Comparison of ENCODE assay signal across 30 cellular contexts in the genomic region with DNA sequence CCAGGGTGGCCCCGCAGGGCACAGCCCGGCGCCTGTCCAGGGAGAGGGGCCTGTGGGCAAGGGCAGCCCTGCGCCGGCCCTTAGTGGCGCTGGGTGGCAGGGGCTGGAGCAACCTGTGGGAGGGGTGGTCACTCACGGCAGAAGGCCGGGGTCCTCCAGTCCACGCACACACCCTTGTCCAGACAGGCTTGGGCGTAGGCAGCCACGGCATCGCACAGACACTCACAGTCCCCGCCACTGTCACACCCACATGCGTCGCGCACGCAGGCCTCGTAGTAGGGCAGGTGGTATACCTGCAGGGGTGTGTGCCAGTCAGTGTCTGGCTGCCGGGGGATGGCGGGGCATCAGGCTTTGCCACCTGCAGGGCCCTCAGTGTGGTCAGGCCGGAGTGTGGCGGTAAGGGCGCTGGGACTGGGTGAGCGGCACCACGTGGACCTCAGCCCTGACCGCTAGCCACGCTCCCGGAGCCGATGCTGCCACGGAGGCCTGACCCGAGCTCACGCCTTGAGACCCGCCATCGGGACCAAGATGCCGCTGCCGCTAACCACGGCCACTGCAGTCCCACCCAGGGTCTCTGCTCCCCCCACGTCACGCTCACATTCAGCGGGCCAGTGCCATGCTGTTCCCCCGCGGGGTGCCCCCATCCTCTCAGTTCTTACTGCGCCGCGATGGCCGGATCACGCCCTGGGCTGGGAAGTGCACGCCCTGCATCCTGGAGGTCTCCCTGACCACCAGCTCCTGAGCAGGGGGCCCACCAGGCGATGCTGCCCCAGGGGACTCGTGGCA. TPM values are rescaled to one million over a fixed set of nuclear protein-coding genes. Genes with fewer than 3 reads are reported as not detected.
DNase-seq lines count a peak whose midpoint lies in the region; ATAC-seq, FAIRE-seq and TF ChIP-seq lines count a peak whose summit lies in the region.
"Had no signal": no experiment of that assay in that cellular context is flagged by ENCODE, and none has a peak within 500 bp of the region (broad histone marks: within the 10 kb centered on the region; RNA-seq: fewer than 3 reads in every experiment).

No MANE protein-coding gene starts in this region.

- H3K14ac ChIP-seq in trophoblast cell (ENCODE audit: low read length): no peak overlapping the region

- no peak overlapping the region for H4K91ac ChIP-seq in trophoblast cell (ENCODE audit: low read depth, low read length)

- no peak overlapping the region for H4K8ac ChIP-seq in trophoblast cell (ENCODE audit: low read depth, low read length)

- peak in 2 of 3 donors; percentile 49 to 63 for DNase-seq in right cardiac atrium
- DNase-seq in left ventricle myocardium superior: no peak
- DNase-seq in GM12878 (ENCODE audit: low read depth, low spot score): no peak
- no peak for DNase-seq in left lobe of liver (ENCODE audit: low spot score)
- no peak for DNase-seq in trophoblast cell
- DNase-seq in activated CD4-positive, alpha-beta memory T cell treated with anti-CD3 and anti-CD28 coated beads for 36 hours: no peak
- DNase-seq: 8988T; ACHN; BE2C; C1 segment of cervical spinal cord; CD4-positive, CD25-positive, alpha-beta regulatory T cell; CD8-positive, alpha-beta memory T cell; COR-L47; DMS 273 treated with DMSO at 0.1 percent for 48 hours; DMS153; DMS53; DMS79; DND-41; EL; GDM1 had no signal

- RAD21 ChIA-PET in GM12878 (lab: Charles Lee; ENCODE audit: unreplicated experiment): no interaction called here

- no peaks in the 10 kb centered on the region for H3K4me1 Mint-ChIP-seq in activated CD4-positive, alpha-beta memory T cell treated with anti-CD3 and anti-CD28 coated beads for 36 hours (ENCODE audit: low read depth)
- H3K4me1 Mint-ChIP-seq: CD14-positive monocyte had no signal

- no peak overlapping the region for H3K4me3 Mint-ChIP-seq in activated CD4-positive, alpha-beta memory T cell treated with anti-CD3 and anti-CD28 coated beads for 36 hours
- H3K4me3 Mint-ChIP-seq: CD14-positive monocyte; CD4-positive, alpha-beta memory T cell; CD4-positive, CD25-positive, alpha-beta regulatory T cell had no signal

- H3K9me3 ChIP-seq in right cardiac atrium (ENCODE audit: control insufficient read depth, low read length) (no peaks in the 10 kb centered on the region), GM12878 (replicated peaks; ENCODE audit: control insufficient read depth, insufficient read depth, low read length) (no peaks in the 10 kb centered on the region), trophoblast cell (ENCODE audit: insufficient read depth, low read depth, low read length) (peaks cover 5% of the 10 kb centered on the region)
- H3K9me3 ChIP-seq: BE2C, BLaER1 had no signal

- H3K79me1 ChIP-seq in trophoblast cell (ENCODE audit: low read length): no peaks in the 10 kb centered on the region

- H3K27me3 Mint-ChIP-seq in activated CD4-positive, alpha-beta memory T cell treated with anti-CD3 and anti-CD28 coated beads for 36 hours: no peaks in the 10 kb centered on the region
- H3K27me3 Mint-ChIP-seq: CD4-positive, alpha-beta memory T cell; CD4-positive, CD25-positive, alpha-beta regulatory T cell; CD8-positive, alpha-beta memory T cell had no signal

- H4K20me1 ChIP-seq in GM12878 (ENCODE audit: control insufficient read depth, insufficient read depth): no peaks in the 10 kb centered on the region

- no peak overlapping the region for H3K23ac ChIP-seq in trophoblast cell (ENCODE audit: low read length)

- H3K9me3 Mint-ChIP-seq in activated CD4-positive, alpha-beta memory T cell treated with anti-CD3 and anti-CD28 coated beads for 36 hours: no peaks in the 10 kb centered on the region
- H3K9me3 Mint-ChIP-seq: CD14-positive monocyte; CD8-positive, alpha-beta memory T cell had no signal

- no peak overlapping the region for H2BK120ac ChIP-seq in trophoblast cell (ENCODE audit: insufficient read depth, low read length, poor library complexity)

- no TSS peak for BruUV-seq in GM12878 (replicated peaks; lab: Mats Ljungman, UMichigan)

- in situ Hi-C loops in GM12878 (cut with MboI): no loop called here

- H3K27me3 ChIP-seq in right cardiac atrium (ENCODE audit: control insufficient read depth, insufficient read depth) (no peaks in the 10 kb centered on the region), GM12878 (replicated peaks in 1 of 2; ENCODE audit: control insufficient read depth in 2 of 2, insufficient read depth in 2 of 2, low read length in 1 of 2) (no peaks in the 10 kb centered on the region), trophoblast cell (ENCODE audit: insufficient read depth, low read length) (no peaks in the 10 kb centered on the region)
- H3K27me3 ChIP-seq: BE2C, BLaER1 had no signal

- H3K27ac ChIP-seq in right cardiac atrium (ENCODE audit: low read length): no peak overlapping the region
- no peak overlapping the region for H3K27ac ChIP-seq in GM12878 (ENCODE audit: control insufficient read depth, insufficient read depth)
- H3K27ac ChIP-seq in trophoblast cell (ENCODE audit: low read depth, low read length): no peak overlapping the region
- H3K27ac ChIP-seq: BLaER1 had no signal

- TF ChIP-seq POLR2A in GM12878 (IDR thresholded peaks at IDR 0.05; ENCODE audit: low read depth, low read length): no peak

- CTCF ChIA-PET in GM12878 (lab: Yijun Ruan, JAX): no interaction called here
- CTCF ChIA-PET in activated CD4-positive, alpha-beta memory T cell treated with anti-CD3 and anti-CD28 coated beads for 36 hours (lab: Charles Lee): no interaction called here

- no peak for ATAC-seq in right cardiac atrium
- no peak for ATAC-seq in left ventricle myocardium superior
- ATAC-seq in GM12878: no peak
- peak; percentile 4 for ATAC-seq in left lobe of liver
- ATAC-seq in GM18511 (IDR thresholded peaks at IDR 0.05; ENCODE audit: unreplicated experiment): no peak

- H3K4ac ChIP-seq in trophoblast cell (ENCODE audit: low read depth, low read length): no peak overlapping the region

- H4K12ac ChIP-seq in trophoblast cell (ENCODE audit: low read depth, low read length): no peak overlapping the region

- SMC1A ChIA-PET in GM12878 (lab: Charles Lee; ENCODE audit: uncharacterized antibody, unreplicated experiment): no interaction called here

- no peaks in the 10 kb centered on the region for H3K4me1 ChIP-seq in right cardiac atrium (ENCODE audit: control insufficient read depth, insufficient read depth, low read length)
- H3K4me1 ChIP-seq in GM12878 (ENCODE audit: control insufficient read depth, insufficient read depth, low read length): no peaks in the 10 kb centered on the region
- H3K4me1 ChIP-seq in trophoblast cell (ENCODE audit: control insufficient read depth in 1 of 2, insufficient read depth in 2 of 2, low read length in 2 of 2): no peaks in the 10 kb centered on the region
- H3K4me1 ChIP-seq: BE2C had no signal

- TF ChIP-seq EP300 in GM12878 (IDR thresholded peaks at IDR 0.05; ENCODE audit: borderline replicate concordance in 1 of 2, control insufficient read depth in 1 of 2, low read depth in 2 of 2, low read length in 2 of 2): no peak

- H2AFZ ChIP-seq in GM12878 (ENCODE audit: control insufficient read depth, low read depth, low read length) (no peak overlapping the region), trophoblast cell (ENCODE audit: insufficient read depth, low read length, poor library complexity) (no peak overlapping the region)

- FAIRE-seq in GM12878 (lab: Jason Lieb, UNC): no peak
- FAIRE-seq: A204.1, GM12891 had no signal

- intact Hi-C loops in right cardiac atrium (cut with DNase I) (no loop called here), left ventricle myocardium superior (cut with micrococcal nuclease) (no loop called here), GM12878 (cut with micrococcal nuclease; ENCODE audit: unreplicated experiment) (no loop called here)
- intact Hi-C loops in activated CD4-positive, alpha-beta memory T cell treated with anti-CD3 and anti-CD28 coated beads for 36 hours (cut with micrococcal nuclease): no loop called here

- no peak overlapping the region for H3K9ac ChIP-seq in GM12878 (ENCODE audit: control insufficient read depth, insufficient read depth, low read length)
- no peak overlapping the region for H3K9ac ChIP-seq in trophoblast cell (ENCODE audit: low read length)
- H3K9ac ChIP-seq: BLaER1 had no signal

- no peaks in the 10 kb centered on the region for H3K36me3 Mint-ChIP-seq in activated CD4-positive, alpha-beta memory T cell treated with anti-CD3 and anti-CD28 coated beads for 36 hours
- H3K36me3 Mint-ChIP-seq: CD14-positive monocyte had no signal

- H3K27ac Mint-ChIP-seq in activated CD4-positive, alpha-beta memory T cell treated with anti-CD3 and anti-CD28 coated beads for 36 hours: no peak overlapping the region
- H3K27ac Mint-ChIP-seq: CD4-positive, alpha-beta memory T cell; CD4-positive, CD25-positive, alpha-beta regulatory T cell had no signal

- TF ChIP-seq RAD21 in GM12878 (IDR thresholded peaks at IDR 0.05; ENCODE audit: insufficient read depth, low read depth, low read length): no peak

- H3K79me2 ChIP-seq in GM12878 (ENCODE audit: control insufficient read depth, insufficient read depth, low read length) (no peaks in the 10 kb centered on the region), trophoblast cell (ENCODE audit: control insufficient read depth, insufficient read depth, low read length, poor library complexity) (no peaks in the 10 kb centered on the region)

- H2BK12ac ChIP-seq in trophoblast cell (ENCODE audit: low read length): no peak overlapping the region

- H3K18ac ChIP-seq in trophoblast cell (ENCODE audit: low read length): no peak overlapping the region

- H3K4me2 ChIP-seq in GM12878 (ENCODE audit: control insufficient read depth, insufficient read depth) (no peak overlapping the region), trophoblast cell (ENCODE audit: low read length) (no peak overlapping the region)
- H3K4me2 ChIP-seq: BLaER1 had no signal

- 95% methylated on average over 50 of the region's 50 CpGs for WGBS in right cardiac atrium
- WGBS in GM12878 (ENCODE audit: insufficient coverage, insufficient replicate concordance, low lambda C conversion rate, missing lambda C conversion rate): 82% methylated on average over 41 of the region's 50 CpGs
- no CpG with 5 or more reads among the region's 50 CpGs for WGBS in trophoblast cell (ENCODE audit: extremely low coverage, insufficient coverage, insufficient read length)

- TF ChIP-seq CTCF in GM12878 (IDR thresholded peaks at IDR 0.05 in 2 of 3, conservative IDR thresholded peaks at IDR 0.05 in 1 of 3; ENCODE audit: control insufficient read depth in 2 of 3, extremely low read depth in 1 of 3, insufficient read depth in 1 of 3, low read depth in 3 of 3, low read length in 3 of 3): no peak

- no peak overlapping the region for H2AK5ac ChIP-seq in trophoblast cell (ENCODE audit: low read length)

- POLR2A ChIA-PET in GM12878 (lab: Charles Lee): no interaction called here
- POLR2A ChIA-PET in activated CD4-positive, alpha-beta memory T cell treated with anti-CD3 and anti-CD28 coated beads for 36 hours (lab: Charles Lee): no interaction called here

- no peak overlapping the region for H3K4me3 ChIP-seq in right cardiac atrium (ENCODE audit: low read length)
- no peak overlapping the region for H3K4me3 ChIP-seq in GM12878
- peak overlapping the region; percentile 23 for H3K4me3 ChIP-seq in trophoblast cell (ENCODE audit: low read depth, low read length)
- H3K4me3 ChIP-seq: BLaER1 had no signal

- H3K36me3 ChIP-seq in GM12878 (ENCODE audit: control insufficient read depth in 2 of 2, insufficient read depth in 2 of 2, low read length in 1 of 2) (no peaks in the 10 kb centered on the region), trophoblast cell (ENCODE audit: control insufficient read depth in 1 of 2, insufficient read depth in 2 of 2, low read length in 2 of 2) (peaks cover 0 to 2% of the 10 kb centered on the region in 2 experiments)
- H3K36me3 ChIP-seq: BE2C had no signal

- H2BK5ac ChIP-seq in trophoblast cell (ENCODE audit: low read depth, low read length, poor library complexity): no peak overlapping the region

RNA-seq across cellular contexts. Expression of gene MUC6, which starts 12.5 kb away (rescaled TPM):
- total RNA-seq in right cardiac atrium: not detected
- 0.05 TPM for polyA plus RNA-seq in right cardiac atrium
- not detected for total RNA-seq in left ventricle myocardium superior
- not detected in 2 replicates for total RNA-seq in GM12878 (2013; cell fraction: nucleolus; rRNA removed)
- total RNA-seq in GM12878 (2014; rRNA removed): not detected in 2 replicates
- total RNA-seq in GM12878 (2014; rRNA removed; fragmentation: Illumina TruSeq; extraction: Trizol): not detected in 2 replicates
- total RNA-seq in GM12878 (2021): 0.03 and 0.19 TPM in 2 replicates
- 0.20 TPM for polyA plus RNA-seq in GM12878 (2011; ENCODE audit: low read depth)
- not detected in 2 replicates for polyA plus RNA-seq in GM12878 (2011; rRNA removed)
- not detected in 2 replicates for polyA plus RNA-seq in GM12878 (2011; cell fraction: cytosol; rRNA removed)
- polyA plus RNA-seq in GM12878 (2011; cell fraction: nucleus; rRNA removed): not detected in 2 replicates
- 0.13 and 0.53 TPM in 2 replicates for polyA plus RNA-seq in GM12878 (2012)
- not detected in 2 replicates for polyA plus RNA-seq in GM12878 (2014; fragmentation: Illumina TruSeq; extraction: Trizol)
- not detected for polyA plus RNA-seq in GM12878 (2014; fragmentation: Nextera tagmentation; extraction: Ambion mirVana)
- polyA plus RNA-seq in GM12878 (2014; rRNA removed): 0.03 TPM in 1 of 2 replicates, not detected in the other
- polyA plus RNA-seq in GM12878 (2016; fragmentation: Nextera tagmentation; extraction: Ambion mirVana): not detected
- polyA minus RNA-seq in GM12878 (2011; rRNA and poly(A)+ RNA removed): not detected in 2 replicates
- polyA minus RNA-seq in GM12878 (2011; cell fraction: cytosol; rRNA and poly(A)+ RNA removed): not detected in 2 replicates
- polyA minus RNA-seq in GM12878 (2011; cell fraction: nucleus; rRNA and poly(A)+ RNA removed): 0.10 TPM in 1 of 2 replicates, not detected in the other
- 1.0 TPM for total RNA-seq in left lobe of liver
- polyA plus RNA-seq in trophoblast cell (2013): 0.01 and 0.04 TPM in 2 replicates
- not detected for total RNA-seq in activated CD4-positive, alpha-beta memory T cell treated with anti-CD3 and anti-CD28 coated beads for 36 hours
- total RNA-seq: A673; CD4-positive, alpha-beta memory T cell; CD4-positive, CD25-positive, alpha-beta regulatory T cell; CD8-positive, alpha-beta memory T cell; Daoy; G401 had no signal
- polyA plus RNA-seq: AG04450; CD14-positive monocyte; CD8-positive, alpha-beta memory T cell had no signal

RNA-seq across cellular contexts. Expression of gene MUC2, which starts 50.7 kb away (rescaled TPM):
- total RNA-seq in right cardiac atrium (under 1 TPM in 1 of 4 donors, not detected in 3; 0.03 TPM), left ventricle myocardium superior (not detected), GM12878 (2014; rRNA removed) (not detected in 2 replicates), GM12878 (2014; rRNA removed; fragmentation: Illumina TruSeq; extraction: Trizol) (not detected in 2 replicates), GM12878 (2021) (0.11 and 0.23 TPM in 2 replicates), left lobe of liver (0.38 TPM)
- polyA plus RNA-seq in right cardiac atrium (0.02 TPM), GM12878 (2011; rRNA removed) (not detected in 2 replicates), GM12878 (2014; fragmentation: Illumina TruSeq; extraction: Trizol) (not detected in 2 replicates), GM12878 (2014; fragmentation: Nextera tagmentation; extraction: Ambion mirVana) (not detected), GM12878 (2014; rRNA removed) (not detected in 2 replicates), GM12878 (2016; fragmentation: Nextera tagmentation; extraction: Ambion mirVana) (not detected)
- not detected in 2 replicates for total RNA-seq in GM12878 (2013; cell fraction: nucleolus; rRNA removed)
- polyA plus RNA-seq in GM12878 (2011; ENCODE audit: low read depth): not detected
- polyA plus RNA-seq in GM12878 (2011; cell fraction: cytosol; rRNA removed): not detected in 2 replicates
- polyA plus RNA-seq in GM12878 (2011; cell fraction: nucleus; rRNA removed): 0.03 TPM in 1 of 2 replicates, not detected in the other
- 0.01 and 0.03 TPM in 2 replicates for polyA plus RNA-seq in GM12878 (2012)
- not detected in 2 replicates for polyA minus RNA-seq in GM12878 (2011; rRNA and poly(A)+ RNA removed)
- polyA minus RNA-seq in GM12878 (2011; cell fraction: cytosol; rRNA and poly(A)+ RNA removed): not detected in 2 replicates
- not detected in 2 replicates for polyA minus RNA-seq in GM12878 (2011; cell fraction: nucleus; rRNA and poly(A)+ RNA removed)
- 0.01 TPM in 2 replicates for polyA plus RNA-seq in trophoblast cell (2013)
- not detected for total RNA-seq in activated CD4-positive, alpha-beta memory T cell treated with anti-CD3 and anti-CD28 coated beads for 36 hours
- total RNA-seq: A673; CD4-positive, alpha-beta memory T cell; CD4-positive, CD25-positive, alpha-beta regulatory T cell; CD8-positive, alpha-beta memory T cell; Daoy; G401 had no signal
- polyA plus RNA-seq: AG04450; CD14-positive monocyte; CD4-positive, alpha-beta memory T cell; CD4-positive, CD25-positive, alpha-beta regulatory T cell; CD8-positive, alpha-beta memory T cell had no signal

Comparison
In these comparisons a context has a peak if more than half of its experiments do, and no peak if none do; other contexts are left out.
1. DNase-seq: peak in right cardiac atrium (2 of 3); none in left ventricle myocardium superior (single experiment), GM12878 (single experiment), left lobe of liver (single experiment), trophoblast cell (0 of 2) and activated CD4-positive, alpha-beta memory T cell treated with anti-CD3 and anti-CD28 coated beads for 36 hours (single experiment).